Comparison of ENCODE assay signal across 25 cellular contexts in genomic region chr10:121076760-121077159, GRCh38.
DNase-seq lines count a peak whose midpoint lies in the region; ATAC-seq and TF ChIP-seq lines count a peak whose summit lies in the region.
"Had no signal": no experiment of that assay in that cellular context is flagged by ENCODE, and none has a peak within 500 bp of the region (broad histone marks: within the 10 kb centered on the region; RNA-seq: fewer than 3 reads in every experiment).

No MANE protein-coding gene starts in this region.

- H3K79me2 ChIP-seq in hepatocyte, result no peaks in the 10 kb centered on the region

- ATAC-seq in RWPE2 (ENCODE audit: low read depth), result no peak
- ATAC-seq in activated T-cell treated with anti-CD3 and anti-CD28 coated beads, Interleukin-2, amount 50 U/mL, for 72 hours (replicated peaks in 1 of 2), result no peak
- ATAC-seq: CD8-positive, alpha-beta T cell; natural killer cell treated with Interleukin-12 subunit alpha and Interleukin-12 subunit beta and Interleukin-15 and Interleukin-18, amount 100 ng/mL, for 72 hours; stimulated activated naive CD8-positive, alpha-beta T cell treated with anti-CD3 and anti-CD28 coated beads, Interleukin-15, Interleukin-2, amounts not matched to agents 100 U/mL and 50 U/mL, for 24 hours; WTC11 had no signal

- DNase-seq in RWPE2 (ENCODE audit: low spot score) (no peak), hepatocyte (ENCODE audit: low spot score) (no peak), prostate gland (ENCODE audit: low spot score) (peak; percentile 49), GDM1 (lab: John Stamatoyannopoulos, UW) (no peak), NCI-H2196 treated with DMSO at 0.1 percent for 48 hours (lab: John Stamatoyannopoulos, UW; ENCODE audit: unreplicated experiment) (no peak), HCEC 1CT (no peak)
- DNase-seq in activated T-cell treated with anti-CD3 and anti-CD28 coated beads, Interleukin-2, amount 50 U/mL, for 72 hours, result no peak
- DNase-seq: activated CD4-positive, alpha-beta T cell treated with anti-CD3 and anti-CD28 coated beads, Interleukin-2, amount 10 ng/mL, durations not matched to agents 24 days and 14 days; activated effector memory CD4-positive, alpha-beta T cell treated with Interleukin-2 at 50 U/mL for 16 hours; CD8-positive, alpha-beta T cell; EL; Kasumi-1; NCI-H1436; NCI-H2081 treated with DMSO at 0.1 percent for 48 hours; NCI-H774; retina; stimulated activated CD4-positive, alpha-beta T cell treated with anti-CD3 and anti-CD28 coated beads, Interleukin-2, amount 100 ng/mL, for 24 hours; stimulated activated naive CD8-positive, alpha-beta T cell treated with anti-CD3 and anti-CD28 coated beads, Interleukin-15, Interleukin-2, amounts not matched to agents 100 U/mL and 50 U/mL, for 24 hours had no signal

- 96% methylated on average over 3 of the region's 3 CpGs for WGBS in hepatocyte (ENCODE audit: low lambda C conversion rate, missing lambda C conversion rate)
- WGBS in prostate gland, result 39% methylated on average over 3 of the region's 3 CpGs

- no peaks in the 10 kb centered on the region for H3K36me3 Mint-ChIP-seq in activated T-cell treated with anti-CD3 and anti-CD28 coated beads, Interleukin-2, amount 50 U/mL, for 72 hours (ENCODE audit: insufficient read depth in 2 of 2)
- H3K36me3 Mint-ChIP-seq: activated naive CD8-positive, alpha-beta T cell; CD8-positive, alpha-beta T cell; natural killer cell treated with Interleukin-12 subunit alpha and Interleukin-12 subunit beta and Interleukin-15 and Interleukin-18, amount 100 ng/mL, for 72 hours; WTC11 had no signal

- H3K27ac Mint-ChIP-seq in activated T-cell treated with anti-CD3 and anti-CD28 coated beads, Interleukin-2, amount 50 U/mL, for 72 hours, result no peak overlapping the region
- H3K27ac Mint-ChIP-seq: activated CD4-positive, alpha-beta T cell treated with anti-CD3 and anti-CD28 coated beads, Interleukin-2, amount 10 ng/mL, durations not matched to agents 24 days and 14 days; activated naive CD8-positive, alpha-beta T cell; B cell; CD8-positive, alpha-beta T cell; natural killer cell treated with Interleukin-12 subunit alpha and Interleukin-12 subunit beta and Interleukin-15 and Interleukin-18, amount 100 ng/mL, for 72 hours; WTC11 had no signal

- H3K9me3 Mint-ChIP-seq in activated T-cell treated with anti-CD3 and anti-CD28 coated beads, Interleukin-2, amount 50 U/mL, for 72 hours, result no peaks in the 10 kb centered on the region
- H3K9me3 Mint-ChIP-seq: activated CD4-positive, alpha-beta T cell treated with anti-CD3 and anti-CD28 coated beads, Interleukin-2, amount 10 ng/mL, durations not matched to agents 24 days and 14 days; CD8-positive, alpha-beta T cell; natural killer cell treated with Interleukin-12 subunit alpha and Interleukin-12 subunit beta and Interleukin-15 and Interleukin-18, amount 100 ng/mL, for 72 hours had no signal

- H3K4me3 Mint-ChIP-seq in activated T-cell treated with anti-CD3 and anti-CD28 coated beads, Interleukin-2, amount 50 U/mL, for 72 hours, result no peak overlapping the region
- H3K4me3 Mint-ChIP-seq: activated CD4-positive, alpha-beta T cell treated with anti-CD3 and anti-CD28 coated beads, Interleukin-2, amount 10 ng/mL, durations not matched to agents 24 days and 14 days; activated naive CD8-positive, alpha-beta T cell; B cell; CD8-positive, alpha-beta T cell; natural killer cell treated with Interleukin-12 subunit alpha and Interleukin-12 subunit beta and Interleukin-15 and Interleukin-18, amount 100 ng/mL, for 72 hours; WTC11 had no signal

- H3K27ac ChIP-seq in C4-2B (peak overlapping the region; percentile 19; the same call in 1 of the 2 replicates), RWPE2 (ENCODE audit: poor library complexity, severe bottlenecking) (peak overlapping the region; percentile 96), hepatocyte (peak overlapping the region; percentile 6), prostate gland (peak overlapping the region in 1 of 2 donors; percentile 20)
- H3K27ac ChIP-seq: thoracic aorta had no signal

- H3K9me3 ChIP-seq in RWPE2 (ENCODE audit: severe bottlenecking) (no peaks in the 10 kb centered on the region), hepatocyte (ENCODE audit: low read depth) (no peaks in the 10 kb centered on the region), prostate gland (no peaks in the 10 kb centered on the region)
- H3K9me3 ChIP-seq: HAP-1, thoracic aorta had no signal

- intact Hi-C loops in prostate gland (cut with DNase I), result loop anchor here (5.0 to 10.0 kb wide), 2 partner anchors 39 to 102 kb away; no protein-coding TSS in a partner anchor

- H3K4me1 ChIP-seq in RWPE2 (ENCODE audit: insufficient read depth, poor library complexity, severe bottlenecking) (peaks cover 29% of the 10 kb centered on the region), hepatocyte (ENCODE audit: insufficient read depth) (peaks cover 73% of the 10 kb centered on the region), prostate gland (replicated peaks) (no peaks in the 10 kb centered on the region)

- no peak for TF ChIP-seq POLR2A in prostate gland (IDR thresholded peaks at IDR 0.05)

- no peaks in the 10 kb centered on the region for H3K27me3 ChIP-seq in RWPE2 (ENCODE audit: insufficient read depth, poor library complexity, severe bottlenecking)
- no peaks in the 10 kb centered on the region for H3K27me3 ChIP-seq in hepatocyte
- H3K27me3 ChIP-seq in prostate gland (replicated peaks; ENCODE audit: insufficient read depth), result no peaks in the 10 kb centered on the region

- H3K36me3 ChIP-seq in RWPE2 (ENCODE audit: low read depth), result no peaks in the 10 kb centered on the region
- no peaks in the 10 kb centered on the region for H3K36me3 ChIP-seq in hepatocyte (replicated peaks; ENCODE audit: insufficient read depth, low read depth)
- no peaks in the 10 kb centered on the region for H3K36me3 ChIP-seq in prostate gland
- H3K36me3 ChIP-seq: HAP-1, thoracic aorta had no signal

- no peaks in the 10 kb centered on the region for H3K9me2 ChIP-seq in hepatocyte (replicated peaks; ENCODE audit: insufficient read depth)

- H3K27me3 Mint-ChIP-seq in activated T-cell treated with anti-CD3 and anti-CD28 coated beads, Interleukin-2, amount 50 U/mL, for 72 hours (ENCODE audit: low read depth), result peaks cover 7% of the 10 kb centered on the region
- H3K27me3 Mint-ChIP-seq: activated CD4-positive, alpha-beta T cell treated with anti-CD3 and anti-CD28 coated beads, Interleukin-2, amount 10 ng/mL, durations not matched to agents 24 days and 14 days; activated naive CD8-positive, alpha-beta T cell had no signal

- H4K20me1 ChIP-seq in hepatocyte (ENCODE audit: insufficient read depth, poor library complexity, severe bottlenecking), result no peaks in the 10 kb centered on the region

- no peak overlapping the region for H2AFZ ChIP-seq in hepatocyte

- no peaks in the 10 kb centered on the region for H3K4me1 Mint-ChIP-seq in activated T-cell treated with anti-CD3 and anti-CD28 coated beads, Interleukin-2, amount 50 U/mL, for 72 hours (ENCODE audit: low read depth)
- H3K4me1 Mint-ChIP-seq: activated CD4-positive, alpha-beta T cell treated with anti-CD3 and anti-CD28 coated beads, Interleukin-2, amount 10 ng/mL, durations not matched to agents 24 days and 14 days; B cell had no signal

- no peak for TF ChIP-seq CTCF in C4-2B (conservative IDR thresholded peaks at IDR 0.05)
- TF ChIP-seq CTCF in RWPE2 (IDR thresholded peaks at IDR 0.05; ENCODE audit: poor library complexity, severe bottlenecking), result no peak
- TF ChIP-seq CTCF in hepatocyte (IDR thresholded peaks at IDR 0.05; ENCODE audit: poor library complexity), result no peak
- no peak for TF ChIP-seq CTCF in prostate gland (IDR thresholded peaks at IDR 0.05)

- H3K4me2 ChIP-seq in hepatocyte, result no peak overlapping the region

- H3K4me3 ChIP-seq in RWPE2 (ENCODE audit: severe bottlenecking) (no peak overlapping the region), hepatocyte (no peak overlapping the region), prostate gland (no peak overlapping the region)
- H3K4me3 ChIP-seq: HAP-1, thoracic aorta had no signal
